Comparison of ENCODE assay signal across 19 cellular contexts in the genomic region with DNA sequence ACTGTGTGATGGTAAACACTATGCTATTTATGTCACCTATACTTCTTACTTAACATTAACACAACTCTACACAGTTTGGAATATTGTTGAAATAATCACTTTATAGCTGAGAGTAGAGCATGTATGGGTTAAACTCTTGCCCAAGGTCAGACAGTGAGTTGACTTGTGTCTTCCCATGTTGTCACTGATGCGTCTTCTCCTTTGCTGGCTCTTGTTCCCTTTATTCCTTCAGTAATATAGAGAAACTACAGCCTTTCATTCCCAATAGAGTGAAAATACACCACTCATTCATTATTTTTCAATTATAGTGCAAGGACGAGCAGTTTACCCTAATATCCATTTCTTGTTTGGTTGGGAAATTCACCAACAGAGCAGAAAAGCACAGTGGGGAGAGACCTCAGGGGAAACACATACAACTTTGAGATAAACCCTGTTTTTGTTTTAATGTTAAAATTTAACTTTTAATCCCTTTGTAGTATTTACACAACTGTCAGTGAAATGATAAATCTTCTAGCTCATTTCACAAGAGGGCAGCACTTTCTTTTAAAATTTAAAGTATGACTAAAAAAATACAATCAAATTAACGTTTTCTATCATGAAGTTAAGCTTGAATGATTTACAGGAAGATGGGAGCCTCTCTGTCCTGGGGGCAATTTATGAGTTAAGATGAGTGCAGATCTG.
DNase-seq lines count a peak whose midpoint lies in the region; ATAC-seq, FAIRE-seq and TF ChIP-seq lines count a peak whose summit lies in the region.
"Had no signal": no experiment of that assay in that cellular context is flagged by ENCODE, and none has a peak within 500 bp of the region (broad histone marks: within the 10 kb centered on the region; RNA-seq: fewer than 3 reads in every experiment).

No MANE protein-coding gene starts in this region.

- TF ChIP-seq CTCF in GM13977 (IDR thresholded peaks at IDR 0.05; ENCODE audit: extremely low read depth, insufficient read depth, missing control alignments) (peak; percentile 12), PC-3 (conservative IDR thresholded peaks at IDR 0.05; ENCODE audit: low read depth, low read length) (peak; percentile 47; the same call in 1 of the 2 replicates), osteoblast (IDR thresholded peaks at IDR 0.05; ENCODE audit: extremely low read depth, low read depth, low read length) (peak; percentile 22)

- H4K20me1 ChIP-seq in PC-3 (ENCODE audit: low read length) (no peaks in the 10 kb centered on the region), osteoblast (ENCODE audit: insufficient read depth, low read length) (no peaks in the 10 kb centered on the region)

- CTCF ChIA-PET in PC-3 (lab: Charles Lee), result interaction anchor here (0.6 to 1.1 kb wide), 4 partner anchors 265 to 565 kb away, joined by 3 to 5 read pairs (median 3); no protein-coding TSS in a partner anchor

- no peaks in the 10 kb centered on the region for H3K9me3 Mint-ChIP-seq in effector memory CD8-positive, alpha-beta T cell
- H3K9me3 Mint-ChIP-seq: activated naive CD4-positive, alpha-beta T cell treated with anti-CD3 and anti-CD28 coated beads, Interleukin-2, amount 10 ng/mL, durations not matched to agents 7 days and 5 days had no signal

- H3K4me2 ChIP-seq in PC-3 (ENCODE audit: low read length) (no peak overlapping the region), osteoblast (ENCODE audit: insufficient read depth, low read length) (no peak overlapping the region)

- no peak for ATAC-seq in PC-3
- no peak for ATAC-seq in effector memory CD8-positive, alpha-beta T cell (replicated peaks)
- ATAC-seq: GM12878, Panc1 had no signal

- H3K79me2 ChIP-seq in PC-3 (ENCODE audit: low read length) (no peaks in the 10 kb centered on the region), osteoblast (ENCODE audit: insufficient read depth, low read length) (no peaks in the 10 kb centered on the region)

- H3K27me3 ChIP-seq in PC-3 (ENCODE audit: low read length) (no peaks in the 10 kb centered on the region), osteoblast (ENCODE audit: insufficient read depth, low read length) (no peaks in the 10 kb centered on the region)
- H3K27me3 ChIP-seq: cardiac muscle cell had no signal

- H3K9ac ChIP-seq in PC-3 (ENCODE audit: low read length), result no peak overlapping the region

- peaks cover 3% of the 10 kb centered on the region for H3K36me3 Mint-ChIP-seq in effector memory CD8-positive, alpha-beta T cell (ENCODE audit: insufficient read depth)

- in situ Hi-C loops in GM13977 (cut with MboI; ENCODE audit: low pct_unique_long_range_greater_than_20kb, low sequenced_read_pairs, unreplicated experiment), result no loop called here

- H3K4me3 ChIP-seq in PC-3 (ENCODE audit: low read length), result no peak overlapping the region
- no peak overlapping the region for H3K4me3 ChIP-seq in osteoblast (ENCODE audit: insufficient read depth, low read length)
- H3K4me3 ChIP-seq: cardiac muscle cell, GM12878, skin epidermis had no signal

- no peak overlapping the region for H3K4me3 Mint-ChIP-seq in effector memory CD8-positive, alpha-beta T cell
- H3K4me3 Mint-ChIP-seq: activated naive CD4-positive, alpha-beta T cell treated with anti-CD3 and anti-CD28 coated beads, Interleukin-2, amount 10 ng/mL, durations not matched to agents 7 days and 5 days had no signal

- no peaks in the 10 kb centered on the region for H3K36me3 ChIP-seq in PC-3 (ENCODE audit: low read depth, low read length)
- no peaks in the 10 kb centered on the region for H3K36me3 ChIP-seq in osteoblast (ENCODE audit: insufficient read depth, low read length)
- H3K36me3 ChIP-seq: cardiac muscle cell had no signal

- H3K9me2 ChIP-seq in PC-3 (replicated peaks; ENCODE audit: low read length), result no peaks in the 10 kb centered on the region

- H3K9me3 ChIP-seq in PC-3 (ENCODE audit: low read length) (no peaks in the 10 kb centered on the region), osteoblast (ENCODE audit: low read depth, low read length) (no peaks in the 10 kb centered on the region)

- FAIRE-seq in endometrium (lab: Jason Lieb, UNC) (peak; percentile 21), GM12892 (lab: Jason Lieb, UNC) (no peak)
- FAIRE-seq: GM12878, urothelium cell line had no signal

- BruUV-seq in PC-3 (replicated peaks; lab: Mats Ljungman, UMichigan), result no TSS peak

- H2AFZ ChIP-seq in PC-3 (ENCODE audit: low read length) (no peak overlapping the region), osteoblast (ENCODE audit: low read length) (no peak overlapping the region)

- H3K27me3 Mint-ChIP-seq in effector memory CD8-positive, alpha-beta T cell, result no peaks in the 10 kb centered on the region
- H3K27me3 Mint-ChIP-seq: activated naive CD4-positive, alpha-beta T cell treated with anti-CD3 and anti-CD28 coated beads, Interleukin-2, amount 10 ng/mL, durations not matched to agents 7 days and 5 days had no signal

- no peak overlapping the region for H3K27ac Mint-ChIP-seq in effector memory CD8-positive, alpha-beta T cell
- H3K27ac Mint-ChIP-seq: activated naive CD4-positive, alpha-beta T cell treated with anti-CD3 and anti-CD28 coated beads, Interleukin-2, amount 10 ng/mL, durations not matched to agents 7 days and 5 days had no signal

- POLR2A ChIA-PET in PC-3 (lab: Charles Lee; ENCODE audit: unreplicated experiment), result no interaction called here

- intact Hi-C loops in PC-3 (cut with micrococcal nuclease), result loop anchor here (2.0 to 5.0 kb wide), 3 partner anchors 283 to 564 kb away; no protein-coding TSS in a partner anchor

- H3K4me1 Mint-ChIP-seq in effector memory CD8-positive, alpha-beta T cell (ENCODE audit: low read depth in 2 of 2), result peaks cover 15 to 39% of the 10 kb centered on the region in 2 donors
- H3K4me1 Mint-ChIP-seq: activated naive CD4-positive, alpha-beta T cell treated with anti-CD3 and anti-CD28 coated beads, Interleukin-2, amount 10 ng/mL, durations not matched to agents 7 days and 5 days had no signal

- DNase-seq in GM13977 (ENCODE audit: low spot score), result no peak
- DNase-seq in PC-3, result no peak
- no peak for DNase-seq in osteoblast (ENCODE audit: insufficient read length, low spot score, missing footprints)
- DNase-seq in effector memory CD8-positive, alpha-beta T cell, result no peak
- DNase-seq in GOT3 (lab: John Stamatoyannopoulos, UW), result no peak
- DNase-seq in GM12892 (ENCODE audit: insufficient read length), result no peak
- no peak for DNase-seq in anterior cingulate cortex (lab: John Stamatoyannopoulos, UW)
- DNase-seq: activated naive CD4-positive, alpha-beta T cell treated with anti-CD3 and anti-CD28 coated beads, Interleukin-2, amount 10 ng/mL, durations not matched to agents 7 days and 5 days; foreskin melanocyte; NCI-H187 treated with DMSO at 0.1 percent for 48 hours; NCI-H510A treated with DMSO at 0.1 percent for 48 hours; occipital lobe; stimulated activated naive CD4-positive, alpha-beta T cell had no signal

- H3K4me1 ChIP-seq in PC-3 (ENCODE audit: insufficient read depth, low read length) (peaks cover 9% of the 10 kb centered on the region; the same call in 1 of the 2 replicates), osteoblast (ENCODE audit: insufficient read depth, low read length) (no peaks in the 10 kb centered on the region)

- H3K27ac ChIP-seq in PC-3 (ENCODE audit: low read length) (no peak overlapping the region), osteoblast (ENCODE audit: low read depth, low read length) (no peak overlapping the region)
- H3K27ac ChIP-seq: cardiac muscle cell, skin epidermis had no signal

- TF ChIP-seq POLR2A in GM12892 (IDR thresholded peaks at IDR 0.05; ENCODE audit: low read depth, low read length), result no peak

- H3F3A ChIP-seq in PC-3 (ENCODE audit: low read length, unreplicated experiment), result no peaks in the 10 kb centered on the region
